Comparison of ENCODE assay signal across 9 cellular contexts in the genomic region with DNA sequence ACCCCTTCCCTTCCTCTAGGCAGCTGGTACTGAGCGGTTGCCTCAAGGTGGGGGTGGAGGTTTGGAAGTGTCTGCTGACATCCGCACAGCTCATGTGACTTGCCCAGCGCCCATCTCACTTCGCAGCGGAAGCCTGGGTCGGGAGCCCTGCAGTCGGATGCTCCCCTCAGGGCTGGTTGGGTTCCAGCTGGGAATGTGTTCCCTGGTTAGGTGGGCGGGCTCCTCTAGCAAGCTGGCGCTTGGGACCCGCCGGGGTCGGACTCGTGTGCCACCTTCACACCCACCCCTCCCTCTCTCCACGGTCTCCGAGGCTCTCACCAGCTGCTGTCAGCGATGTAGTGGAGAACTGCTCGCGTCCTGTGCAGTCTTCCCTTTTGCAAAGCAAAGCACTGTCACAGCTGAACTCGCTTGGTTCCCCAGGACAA. TPM values are rescaled to one million over a fixed set of nuclear protein-coding genes. Genes with fewer than 3 reads are reported as not detected.
DNase-seq lines count a peak whose midpoint lies in the region; ATAC-seq and TF ChIP-seq lines count a peak whose summit lies in the region.
"Had no signal": no experiment of that assay in that cellular context is flagged by ENCODE, and none has a peak within 500 bp of the region (broad histone marks: within the 10 kb centered on the region; RNA-seq: fewer than 3 reads in every experiment).

No MANE protein-coding gene starts in this region.

- H3K9me3 ChIP-seq in neuronal stem cell (replicated peaks in 1 of 2; ENCODE audit: control insufficient read depth in 2 of 2, insufficient read depth in 1 of 2, low read depth in 1 of 2, low read length in 2 of 2), result no peaks in the 10 kb centered on the region
- H3K9me3 ChIP-seq: SJSA1 had no signal

- H3K27me3 ChIP-seq in neuronal stem cell (ENCODE audit: control insufficient read depth in 3 of 3, insufficient read depth in 3 of 3, low read depth in 1 of 3, low read length in 3 of 3), result no peaks in the 10 kb centered on the region
- H3K27me3 ChIP-seq: SJSA1 had no signal

- peaks cover 36 to 50% of the 10 kb centered on the region in 2 donors for H3K4me1 ChIP-seq in neuronal stem cell (ENCODE audit: control insufficient read depth in 2 of 2, insufficient read depth in 1 of 2, low read depth in 1 of 2, low read length in 2 of 2)

- TF ChIP-seq CTCF in GM10266 (IDR thresholded peaks at IDR 0.05; ENCODE audit: control insufficient read depth, insufficient read depth, low read depth, missing control alignments), result no peak

- H4K8ac ChIP-seq in neuronal stem cell (ENCODE audit: low read depth, low read length), result no peak overlapping the region

- no peak overlapping the region for H2BK120ac ChIP-seq in neuronal stem cell (ENCODE audit: low read depth, low read length)

- H3K4me3 ChIP-seq in neuronal stem cell (ENCODE audit: low read length in 2 of 2), result no peak overlapping the region
- H3K4me3 ChIP-seq: SJSA1 had no signal

- H3K23ac ChIP-seq in neuronal stem cell (ENCODE audit: low read depth, low read length, poor library complexity), result no peak overlapping the region

- H3K79me1 ChIP-seq in neuronal stem cell (ENCODE audit: low read depth, low read length), result peaks cover 23% of the 10 kb centered on the region

- H2AK5ac ChIP-seq in neuronal stem cell (ENCODE audit: low read depth, low read length), result peak overlapping the region; percentile 93

- no peak overlapping the region for H2AFZ ChIP-seq in neuronal stem cell (ENCODE audit: low read length)

- peak overlapping the region; percentile 7 for H2BK5ac ChIP-seq in neuronal stem cell (ENCODE audit: low read length)

- no peak overlapping the region for H3K4ac ChIP-seq in neuronal stem cell (ENCODE audit: low read length)

- H2BK15ac ChIP-seq in neuronal stem cell (ENCODE audit: low read length), result no peak overlapping the region

- H3K18ac ChIP-seq in neuronal stem cell (ENCODE audit: low read length), result peak overlapping the region; percentile 90

- peak; percentile 68 for DNase-seq in EH (ENCODE audit: low read depth)
- DNase-seq in NCI-H510A treated with DMSO at 0.1 percent for 48 hours (lab: John Stamatoyannopoulos, UW), result peak; percentile 29
- DNase-seq in neuronal stem cell (ENCODE audit: low spot score), result no peak
- DNase-seq in GM10266 (ENCODE audit: extremely low spot score), result no peak

- H3K27ac ChIP-seq in cingulate gyrus (ENCODE audit: low read depth, low read length) (peak overlapping the region; percentile 61), neuronal stem cell (replicated peaks; ENCODE audit: low read length) (peak overlapping the region; percentile 79)
- H3K27ac ChIP-seq: SJSA1 had no signal

- no peak overlapping the region for H3K4me2 ChIP-seq in neuronal stem cell (ENCODE audit: insufficient read depth, low read length, poor library complexity, severe bottlenecking)

- H3K14ac ChIP-seq in neuronal stem cell (ENCODE audit: low read length), result peak overlapping the region; percentile 22

- no peak overlapping the region for H2BK12ac ChIP-seq in neuronal stem cell (ENCODE audit: low read length)

- H3K36me3 ChIP-seq in neuronal stem cell (replicated peaks in 1 of 2; ENCODE audit: control insufficient read depth in 2 of 2, insufficient read depth in 2 of 2, low read length in 2 of 2), result peaks cover 0 to 4% of the 10 kb centered on the region in 2 donors

- H4K91ac ChIP-seq in neuronal stem cell (ENCODE audit: low read depth, low read length, poor library complexity), result no peak overlapping the region

- H3K9ac ChIP-seq in neuronal stem cell (ENCODE audit: low read depth, low read length, poor library complexity), result peak overlapping the region; percentile 61

- ATAC-seq in GM18861 (IDR thresholded peaks at IDR 0.05; ENCODE audit: unreplicated experiment) (no peak), GM18511 (IDR thresholded peaks at IDR 0.05; ENCODE audit: unreplicated experiment) (no peak), GM18868 (IDR thresholded peaks at IDR 0.05; ENCODE audit: unreplicated experiment) (no peak)

- WGBS in neuronal stem cell (ENCODE audit: extremely low coverage in 2 of 2, insufficient read length in 2 of 2, insufficient replicate concordance in 1 of 2), 2 donors, result no CpG with 5 or more reads among the region's 19 CpGs

RNA-seq across cellular contexts. Expression of gene PPP1R37, which starts 10.2 kb away (rescaled TPM):
- polyA plus RNA-seq in neuronal stem cell (2013, experiment 1 of 2), result 15.6 TPM
- polyA plus RNA-seq in neuronal stem cell (2013, experiment 2 of 2), result 15.8 TPM

RNA-seq across cellular contexts. Expression of gene GEMIN7, which starts 24.2 kb away (rescaled TPM):
- 19.2 TPM for polyA plus RNA-seq in neuronal stem cell (2013, experiment 1 of 2)
- 18.7 TPM for polyA plus RNA-seq in neuronal stem cell (2013, experiment 2 of 2)

RNA-seq across cellular contexts. Expression of gene ZNF296, which starts 26.9 kb away (rescaled TPM):
- 1.2 TPM for polyA plus RNA-seq in neuronal stem cell (2013, experiment 1 of 2)
- 1.0 TPM for polyA plus RNA-seq in neuronal stem cell (2013, experiment 2 of 2)

RNA-seq across cellular contexts. Expression of gene NKPD1, which starts 57.6 kb away (rescaled TPM):
- 0.28 TPM for polyA plus RNA-seq in neuronal stem cell (2013, experiment 1 of 2)
- polyA plus RNA-seq in neuronal stem cell (2013, experiment 2 of 2), result 0.33 TPM

Comparison
In these comparisons a context has a peak if more than half of its experiments do, and no peak if none do; other contexts are left out.
1. DNase-seq: peak in EH (single experiment) and NCI-H510A treated with DMSO at 0.1 percent for 48 hours (single experiment); none in neuronal stem cell (single experiment) and GM10266 (single experiment).